8 cellular contexts compared by ENCODE assay signal in genomic region chr17:46361755-46362154, GRCh38. TPM values are rescaled to one million over a fixed set of nuclear protein-coding genes. Genes with fewer than 3 reads are reported as not detected.
DNase-seq lines count a peak whose midpoint lies in the region; ATAC-seq lines count a peak whose summit lies in the region.
"Not testable (repeated sequence)": the region's sequence is repeated elsewhere in the genome, so short reads cannot be mapped to it uniquely, and the experiment has no call there.

ARL17B (minus strand) TSS chr17:46361766; CDS start chr17:46358397, 3,369 bp downstream.

- DNase-seq in activated CD4-positive, alpha-beta T cell treated with anti-CD3 and anti-CD28 coated beads for 1 hour, result peak; percentile 90
- peak; percentile 84 for DNase-seq in activated naive CD8-positive, alpha-beta T cell treated with anti-CD3 and anti-CD28 coated beads for 36 hours
- DNase-seq in left cardiac atrium, result peak; percentile 85
- not testable (repeated sequence) for DNase-seq in renal cortical epithelial cell (ENCODE audit: low read depth)
- peak; percentile 88 to 93 for DNase-seq in stimulated activated naive CD8-positive, alpha-beta T cell treated with anti-CD3 and anti-CD28 coated beads, Interleukin-15, amount 100 ng/mL, for 72 hours

- H3K36me3 Mint-ChIP-seq in activated naive CD8-positive, alpha-beta T cell treated with anti-CD3 and anti-CD28 coated beads for 36 hours, result not testable (repeated sequence)

- not testable (repeated sequence) for H3K4me1 Mint-ChIP-seq in activated naive CD8-positive, alpha-beta T cell treated with anti-CD3 and anti-CD28 coated beads for 36 hours; stimulated activated naive CD8-positive, alpha-beta T cell treated with anti-CD3 and anti-CD28 coated beads, Interleukin-15, amount 100 ng/mL, for 72 hours

- H3K9me3 Mint-ChIP-seq in activated naive CD8-positive, alpha-beta T cell treated with anti-CD3 and anti-CD28 coated beads for 36 hours; stimulated activated naive CD8-positive, alpha-beta T cell treated with anti-CD3 and anti-CD28 coated beads, Interleukin-15, amount 100 ng/mL, for 72 hours: not testable (repeated sequence)

- H3K27ac Mint-ChIP-seq in activated naive CD8-positive, alpha-beta T cell treated with anti-CD3 and anti-CD28 coated beads for 36 hours; stimulated activated naive CD8-positive, alpha-beta T cell treated with anti-CD3 and anti-CD28 coated beads, Interleukin-15, amount 100 ng/mL, for 72 hours: not testable (repeated sequence)

- not testable (repeated sequence) for H3K4me3 Mint-ChIP-seq in activated naive CD8-positive, alpha-beta T cell treated with anti-CD3 and anti-CD28 coated beads for 36 hours; stimulated activated naive CD8-positive, alpha-beta T cell treated with anti-CD3 and anti-CD28 coated beads, Interleukin-15, amount 100 ng/mL, for 72 hours

- ATAC-seq in GM18499 (IDR thresholded peaks at IDR 0.05; ENCODE audit: insufficient read depth, unreplicated experiment) (peak; percentile 71), GM21786 (IDR thresholded peaks at IDR 0.05; ENCODE audit: unreplicated experiment) (peak; percentile 85), HG03442 (IDR thresholded peaks at IDR 0.05; ENCODE audit: unreplicated experiment) (peak; percentile 88), left cardiac atrium (peak; percentile 99)
- ATAC-seq in stimulated activated naive CD8-positive, alpha-beta T cell treated with anti-CD3 and anti-CD28 coated beads, Interleukin-15, amount 100 ng/mL, for 72 hours, result peak; percentile 99

- intact Hi-C loops in left cardiac atrium (cut with DNase I), result not testable (repeated sequence)

- H3K27me3 Mint-ChIP-seq in activated naive CD8-positive, alpha-beta T cell treated with anti-CD3 and anti-CD28 coated beads for 36 hours; stimulated activated naive CD8-positive, alpha-beta T cell treated with anti-CD3 and anti-CD28 coated beads, Interleukin-15, amount 100 ng/mL, for 72 hours: not testable (repeated sequence)

RNA-seq across cellular contexts. Expression of gene ARL17B, which starts in this region (rescaled TPM):
- 10 to 100 TPM; 17.7 to 17.8 TPM for total RNA-seq in activated naive CD8-positive, alpha-beta T cell treated with anti-CD3 and anti-CD28 coated beads for 36 hours
- total RNA-seq in left cardiac atrium, result 10 to 100 TPM in 1 of 2 donors, 1 to 10 TPM in 1; 9.8 to 19.1 TPM
- total RNA-seq in renal cortical epithelial cell, result 6.6 and 13.9 TPM in 2 replicates
